ENCODE assay signal across 12 cellular contexts in the genomic region with DNA sequence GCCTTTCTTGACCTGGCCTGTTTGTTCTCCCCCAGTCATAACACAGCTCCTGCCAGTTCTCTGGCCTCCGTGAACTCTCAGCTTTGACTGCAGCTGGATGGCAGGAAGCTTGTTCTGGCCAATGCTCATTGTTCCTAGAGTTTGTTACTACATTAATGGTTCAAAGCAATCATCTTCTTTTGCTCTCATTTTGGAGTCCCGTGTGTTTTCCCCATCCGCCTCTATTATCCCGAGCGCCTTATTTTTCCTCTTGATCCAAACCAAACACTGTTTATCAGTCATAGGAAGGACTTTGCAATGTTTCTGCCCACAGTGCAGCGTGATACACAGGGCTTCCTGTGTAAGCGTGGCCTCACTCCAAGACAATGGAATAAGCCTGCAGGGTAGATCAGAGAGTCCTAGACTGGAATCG.
DNase-seq lines count a peak whose midpoint lies in the region; ATAC-seq and TF ChIP-seq lines count a peak whose summit lies in the region.
"Had no signal": no experiment of that assay in that cellular context is flagged by ENCODE, and none has a peak within 500 bp of the region (broad histone marks: within the 10 kb centered on the region; RNA-seq: fewer than 3 reads in every experiment).

No MANE protein-coding gene starts in this region.

- ATAC-seq in gastroesophageal sphincter = peak; percentile 47
- ATAC-seq in GM19463 (IDR thresholded peaks at IDR 0.05; ENCODE audit: unreplicated experiment) = no peak
- ATAC-seq in GM18520 (IDR thresholded peaks at IDR 0.05; ENCODE audit: unreplicated experiment) = no peak
- no peak for ATAC-seq in GM19328 (IDR thresholded peaks at IDR 0.05; ENCODE audit: unreplicated experiment)
- ATAC-seq: activated T-cell treated with anti-CD3 and anti-CD28 coated beads, Interleukin-2, amount 50 U/mL, for 4 hours had no signal

- no peaks in the 10 kb centered on the region for H3K4me1 Mint-ChIP-seq in MCF 10A (ENCODE audit: insufficient read depth, unreplicated experiment)
- H3K4me1 Mint-ChIP-seq in nephron progenitor cell = peaks cover 12% of the 10 kb centered on the region

- TF ChIP-seq POLR2A in breast epithelium (IDR thresholded peaks at IDR 0.05) (no peak), gastroesophageal sphincter (IDR thresholded peaks at IDR 0.05) (no peak)

- POLR2A ChIA-PET in MCF 10A (lab: Yijun Ruan, JAX) = interaction anchor here (0.6 kb wide), 1 partner anchor 176 kb away, joined by 3 read pairs; no protein-coding TSS in a partner anchor

- no peaks in the 10 kb centered on the region for H3K27me3 ChIP-seq in breast epithelium
- no peaks in the 10 kb centered on the region for H3K27me3 ChIP-seq in gastroesophageal sphincter
- H3K27me3 ChIP-seq: neutrophil had no signal

- H3K9me3 ChIP-seq in breast epithelium (no peaks in the 10 kb centered on the region), gastroesophageal sphincter (no peaks in the 10 kb centered on the region)
- H3K9me3 ChIP-seq: neutrophil had no signal

- CTCF ChIA-PET in MCF 10A (lab: Yijun Ruan, JAX) = no interaction called here

- intact Hi-C loops in breast epithelium (cut with DNase I; ENCODE audit: low total_unique reads) (no loop called here), MCF 10A (cut with micrococcal nuclease) (no loop called here)

- H3K4me3 Mint-ChIP-seq in MCF 10A (ENCODE audit: unreplicated experiment) (no peak overlapping the region), nephron progenitor cell (no peak overlapping the region)
- H3K4me3 Mint-ChIP-seq: activated T-cell treated with anti-CD3 and anti-CD28 coated beads, Interleukin-2, amount 50 U/mL, for 4 hours had no signal

- DNase-seq in breast epithelium (ENCODE audit: low spot score in 2 of 2) (peak in 1 of 2 donors; percentile 43), MCF 10A (ENCODE audit: unreplicated experiment) (no peak), nephron progenitor cell (no peak), retina (no peak)
- DNase-seq: activated CD4-positive, CD25-positive, alpha-beta regulatory T cell; activated T-cell treated with anti-CD3 and anti-CD28 coated beads, Interleukin-2, amount 50 U/mL, for 4 hours; DMS79 had no signal

- H3K9me3 Mint-ChIP-seq in MCF 10A (ENCODE audit: unreplicated experiment) (peaks cover 2% of the 10 kb centered on the region), nephron progenitor cell (no peaks in the 10 kb centered on the region)
- H3K9me3 Mint-ChIP-seq: activated T-cell treated with anti-CD3 and anti-CD28 coated beads, Interleukin-2, amount 50 U/mL, for 4 hours had no signal

- no peak for TF ChIP-seq CTCF in breast epithelium (IDR thresholded peaks at IDR 0.05)
- no peak for TF ChIP-seq CTCF in MCF 10A (IDR thresholded peaks at IDR 0.05; ENCODE audit: unreplicated experiment)
- TF ChIP-seq CTCF in gastroesophageal sphincter (IDR thresholded peaks at IDR 0.05) = no peak
- no peak for TF ChIP-seq CTCF in nephron progenitor cell (IDR thresholded peaks at IDR 0.05)

- no peak overlapping the region for H3K4me3 ChIP-seq in breast epithelium
- no peak overlapping the region for H3K4me3 ChIP-seq in gastroesophageal sphincter

- 29 to 40% methylated on average over 1 to 5 of the region's 8 CpGs for WGBS in gastroesophageal sphincter (ENCODE audit: low coverage in 1 of 2), 2 donors

- H3K27me3 Mint-ChIP-seq in MCF 10A (ENCODE audit: insufficient read depth, unreplicated experiment) (peaks cover 16% of the 10 kb centered on the region), nephron progenitor cell (ENCODE audit: low read depth, poor library complexity) (peaks cover 3% of the 10 kb centered on the region)

- H3K36me3 Mint-ChIP-seq in MCF 10A (ENCODE audit: insufficient read depth, unreplicated experiment) (no peaks in the 10 kb centered on the region), nephron progenitor cell (ENCODE audit: low read depth) (no peaks in the 10 kb centered on the region)

- no TSS peak for BruUV-seq in MCF 10A (replicated peaks; lab: Mats Ljungman, UMichigan)

- H3K27ac ChIP-seq in breast epithelium = peak overlapping the region; percentile 52 to 54
- peak overlapping the region in 3 of 4 donors; percentile 22 to 62 (median 59) for H3K27ac ChIP-seq in gastroesophageal sphincter
- H3K27ac ChIP-seq: neutrophil had no signal

- H3K27ac Mint-ChIP-seq in MCF 10A (ENCODE audit: low read depth, unreplicated experiment) (no peak overlapping the region), nephron progenitor cell (peak overlapping the region; percentile 26)

- no peak for TF ChIP-seq EP300 in gastroesophageal sphincter (IDR thresholded peaks at IDR 0.05)

- H3K4me1 ChIP-seq in breast epithelium (no peaks in the 10 kb centered on the region), gastroesophageal sphincter (peaks cover 5 to 26% (median 6%) of the 10 kb centered on the region in 3 donors)

- H3K36me3 ChIP-seq in breast epithelium = no peaks in the 10 kb centered on the region
- H3K36me3 ChIP-seq in gastroesophageal sphincter = no peaks in the 10 kb centered on the region
- H3K36me3 ChIP-seq: neutrophil had no signal
